ENCODE assay signal across 9 cellular contexts in the genomic region with DNA sequence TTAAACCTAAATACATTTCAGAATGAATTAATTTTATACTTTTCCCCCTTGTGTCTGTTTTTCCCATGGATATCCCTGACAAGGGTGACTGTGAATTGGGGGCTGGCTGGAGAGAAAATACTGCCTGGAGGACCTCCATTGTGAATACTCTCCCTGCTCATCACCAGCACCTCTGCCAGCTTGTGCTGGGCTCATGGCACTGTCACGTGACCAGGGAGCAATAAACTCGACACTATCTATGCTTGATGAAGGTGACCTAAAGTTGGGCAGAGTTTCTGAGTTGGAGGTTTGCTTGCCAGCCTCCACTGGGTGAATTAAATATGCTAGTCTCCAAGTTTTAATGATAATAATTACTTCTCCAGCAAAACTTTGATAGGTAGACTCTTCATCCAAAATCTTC.
"Had no signal": no experiment of that assay in that cellular context is flagged by ENCODE, and none has a peak within 500 bp of the region (broad histone marks: within the 10 kb centered on the region; RNA-seq: fewer than 3 reads in every experiment).

No MANE protein-coding gene starts in this region.

- ATAC-seq: HCT116 had no signal

- DNase-seq: GM23248, GOT3, H7, HFFc6, IMR-90, KG1 had no signal

- H3K9me3 ChIP-seq: HAP-1 had no signal

- H2AFZ ChIP-seq: GM23248 had no signal

- H3K9ac ChIP-seq: GM23248 had no signal

- H3K4me3 ChIP-seq: GM23248, HAP-1 had no signal

- H3K27ac ChIP-seq: GM23248, HL-60 had no signal

- H3K4me1 ChIP-seq: HAP-1 had no signal

- H3K36me3 ChIP-seq: HAP-1 had no signal
